ENCODE assay signal across 1 cellular context in the genomic region with DNA sequence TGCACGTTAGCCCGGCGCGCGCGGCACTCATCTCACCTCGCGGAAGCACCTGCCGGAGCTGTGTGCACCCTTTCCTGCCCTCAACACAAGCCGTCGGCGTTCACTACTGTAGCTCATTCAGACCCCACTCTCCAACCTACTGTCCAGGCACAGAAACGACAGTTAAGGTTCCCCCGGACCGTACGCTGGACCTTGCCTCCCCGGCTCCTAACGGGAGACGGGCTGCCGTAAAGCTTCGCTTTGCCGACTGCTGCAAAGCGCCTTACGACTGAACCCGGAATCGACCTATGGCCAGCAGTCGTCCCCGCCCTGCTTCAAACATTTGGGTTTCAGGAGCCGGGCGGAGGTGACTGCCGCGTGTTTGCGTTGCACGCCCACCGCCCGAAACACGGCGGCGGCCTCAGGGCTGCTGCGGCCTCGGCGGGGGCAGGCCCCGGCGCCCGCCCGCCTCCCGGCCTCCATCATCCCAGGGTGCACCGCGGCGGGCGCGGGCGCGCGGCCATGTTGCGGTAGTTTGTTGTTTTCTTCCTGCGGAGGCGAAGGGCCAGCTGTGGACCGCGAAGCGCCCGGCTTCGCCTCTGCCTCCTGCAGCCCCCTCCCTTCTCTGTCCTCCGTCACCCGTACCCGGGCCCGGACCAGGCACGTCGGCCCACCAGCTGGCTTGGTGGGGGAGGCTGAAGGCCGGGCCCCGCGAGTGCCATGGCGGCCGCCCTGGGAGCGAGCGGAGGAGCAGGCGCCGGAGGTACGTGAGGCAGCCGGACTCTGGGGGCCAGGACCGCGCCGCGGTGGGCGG.
TF ChIP-seq lines count a peak whose summit lies in the region.

A gene with protein sequence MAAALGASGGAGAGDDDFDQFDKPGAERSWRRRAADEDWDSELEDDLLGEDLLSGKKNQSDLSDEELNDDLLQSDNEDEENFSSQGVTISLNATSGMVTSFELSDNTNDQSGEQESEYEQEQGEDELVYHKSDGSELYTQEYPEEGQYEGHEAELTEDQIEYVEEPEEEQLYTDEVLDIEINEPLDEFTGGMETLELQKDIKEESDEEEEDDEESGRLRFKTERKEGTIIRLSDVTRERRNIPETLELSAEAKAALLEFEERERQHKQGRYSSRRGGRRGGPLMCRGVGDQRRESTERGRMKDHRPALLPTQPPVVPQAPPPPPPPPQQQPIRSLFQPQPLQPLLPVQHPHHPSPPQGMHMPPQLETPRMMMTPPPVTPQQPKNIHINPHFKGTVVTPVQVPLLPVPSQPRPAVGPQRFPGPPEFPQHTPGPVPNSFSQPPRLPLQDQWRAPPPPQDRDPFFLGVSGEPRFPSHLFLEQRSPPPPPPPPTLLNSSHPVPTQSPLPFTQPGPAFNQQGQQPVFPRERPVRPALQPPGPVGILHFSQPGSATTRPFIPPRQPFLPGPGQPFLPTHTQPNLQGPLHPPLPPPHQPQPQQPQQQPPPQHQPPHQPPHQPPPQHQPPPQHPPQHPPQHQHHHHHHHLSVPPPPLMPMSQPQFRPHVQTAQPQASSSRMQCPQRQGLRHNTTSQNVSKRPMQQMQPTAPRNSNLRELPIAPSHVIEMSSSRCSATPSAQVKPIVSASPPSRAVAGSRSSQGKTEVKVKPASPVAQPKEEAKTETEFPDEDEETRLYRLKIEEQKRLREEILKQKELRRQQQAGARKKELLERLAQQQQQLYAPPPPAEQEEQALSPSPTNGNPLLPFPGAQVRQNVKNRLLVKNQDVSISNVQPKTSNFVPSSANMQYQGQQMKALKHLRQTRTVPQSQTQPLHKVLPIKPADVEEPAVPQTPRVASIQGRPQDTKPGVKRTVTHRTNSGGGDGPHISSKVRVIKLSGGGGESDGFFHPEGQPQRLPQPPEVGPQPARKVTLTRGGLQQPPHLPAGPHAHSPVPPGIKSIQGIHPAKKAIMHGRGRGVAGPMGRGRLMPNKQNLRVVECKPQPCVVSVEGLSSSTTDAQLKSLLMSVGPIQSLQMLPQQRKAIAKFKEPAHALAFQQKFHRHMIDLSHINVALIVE (plus strand): TSS at position 484 of the 793 bp plus-strand sequence. CDS start 216 bp downstream, at position 700.

TF ChIP-seq in K562, 482 proteins besides CTCF, POLR2A, EP300 and RAD21 (continued from another document and continues in another):
- no peak for TF ChIP-seq BRF1 (IDR thresholded peaks at IDR 0.05; ENCODE audit: borderline replicate concordance, extremely low read depth, insufficient read length)
- peak; percentile 95 for TF ChIP-seq PCBP1 (IDR thresholded peaks at IDR 0.05; ENCODE audit: low read depth, low read length, poor library complexity, severe bottlenecking)
- TF ChIP-seq, protein P1, sequence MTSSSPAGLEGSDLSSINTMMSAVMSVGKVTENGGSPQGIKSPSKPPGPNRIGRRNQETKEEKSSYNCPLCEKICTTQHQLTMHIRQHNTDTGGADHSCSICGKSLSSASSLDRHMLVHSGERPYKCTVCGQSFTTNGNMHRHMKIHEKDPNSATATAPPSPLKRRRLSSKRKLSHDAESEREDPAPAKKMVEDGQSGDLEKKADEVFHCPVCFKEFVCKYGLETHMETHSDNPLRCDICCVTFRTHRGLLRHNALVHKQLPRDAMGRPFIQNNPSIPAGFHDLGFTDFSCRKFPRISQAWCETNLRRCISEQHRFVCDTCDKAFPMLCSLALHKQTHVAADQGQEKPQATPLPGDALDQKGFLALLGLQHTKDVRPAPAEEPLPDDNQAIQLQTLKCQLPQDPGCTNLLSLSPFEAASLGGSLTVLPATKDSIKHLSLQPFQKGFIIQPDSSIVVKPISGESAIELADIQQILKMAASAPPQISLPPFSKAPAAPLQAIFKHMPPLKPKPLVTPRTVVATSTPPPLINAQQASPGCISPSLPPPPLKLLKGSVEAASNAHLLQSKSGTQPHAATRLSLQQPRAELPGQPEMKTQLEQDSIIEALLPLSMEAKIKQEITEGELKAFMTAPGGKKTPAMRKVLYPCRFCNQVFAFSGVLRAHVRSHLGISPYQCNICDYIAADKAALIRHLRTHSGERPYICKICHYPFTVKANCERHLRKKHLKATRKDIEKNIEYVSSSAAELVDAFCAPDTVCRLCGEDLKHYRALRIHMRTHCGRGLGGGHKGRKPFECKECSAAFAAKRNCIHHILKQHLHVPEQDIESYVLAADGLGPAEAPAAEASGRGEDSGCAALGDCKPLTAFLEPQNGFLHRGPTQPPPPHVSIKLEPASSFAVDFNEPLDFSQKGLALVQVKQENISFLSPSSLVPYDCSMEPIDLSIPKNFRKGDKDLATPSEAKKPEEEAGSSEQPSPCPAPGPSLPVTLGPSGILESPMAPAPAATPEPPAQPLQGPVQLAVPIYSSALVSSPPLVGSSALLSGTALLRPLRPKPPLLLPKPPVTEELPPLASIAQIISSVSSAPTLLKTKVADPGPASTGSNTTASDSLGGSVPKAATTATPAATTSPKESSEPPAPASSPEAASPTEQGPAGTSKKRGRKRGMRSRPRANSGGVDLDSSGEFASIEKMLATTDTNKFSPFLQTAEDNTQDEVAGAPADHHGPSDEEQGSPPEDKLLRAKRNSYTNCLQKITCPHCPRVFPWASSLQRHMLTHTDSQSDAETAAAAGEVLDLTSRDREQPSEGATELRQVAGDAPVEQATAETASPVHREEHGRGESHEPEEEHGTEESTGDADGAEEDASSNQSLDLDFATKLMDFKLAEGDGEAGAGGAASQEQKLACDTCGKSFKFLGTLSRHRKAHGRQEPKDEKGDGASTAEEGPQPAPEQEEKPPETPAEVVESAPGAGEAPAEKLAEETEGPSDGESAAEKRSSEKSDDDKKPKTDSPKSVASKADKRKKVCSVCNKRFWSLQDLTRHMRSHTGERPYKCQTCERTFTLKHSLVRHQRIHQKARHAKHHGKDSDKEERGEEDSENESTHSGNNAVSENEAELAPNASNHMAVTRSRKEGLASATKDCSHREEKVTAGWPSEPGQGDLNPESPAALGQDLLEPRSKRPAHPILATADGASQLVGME (CRISPR knock-in tag; IDR thresholded peaks at IDR 0.05), result no peak; the same call in 1 of the 2 replicates
- TF ChIP-seq ETV5 (CRISPR knock-in tag; IDR thresholded peaks at IDR 0.05; ENCODE audit: low read depth), result peak; percentile 63
- peak; percentile 74 for TF ChIP-seq ZNF143 (CRISPR knock-in tag; IDR thresholded peaks at IDR 0.05)
- TF ChIP-seq TBP (optimal IDR thresholded peaks at IDR 0.05; ENCODE audit: low read depth, low read length), result peak; percentile 89
- no peak for TF ChIP-seq ARID3A (IDR thresholded peaks at IDR 0.05; ENCODE audit: borderline replicate concordance, low read depth, low read length)
- no peak for TF ChIP-seq ZNF589 (CRISPR knock-in tag; IDR thresholded peaks at IDR 0.05; ENCODE audit: low read depth)
- TF ChIP-seq ZNF280B (CRISPR knock-in tag; IDR thresholded peaks at IDR 0.05), result no peak
- TF ChIP-seq ZNF668 (CRISPR knock-in tag; IDR thresholded peaks at IDR 0.05), result no peak
- no peak; the same call in 1 of the 2 replicates for TF ChIP-seq CAMTA2 (CRISPR knock-in tag; conservative IDR thresholded peaks at IDR 0.05)
- TF ChIP-seq ZNF511 (CRISPR knock-in tag; IDR thresholded peaks at IDR 0.05), result peak; percentile 93; the same call in 1 of the 2 replicates
- TF ChIP-seq, protein P2, sequence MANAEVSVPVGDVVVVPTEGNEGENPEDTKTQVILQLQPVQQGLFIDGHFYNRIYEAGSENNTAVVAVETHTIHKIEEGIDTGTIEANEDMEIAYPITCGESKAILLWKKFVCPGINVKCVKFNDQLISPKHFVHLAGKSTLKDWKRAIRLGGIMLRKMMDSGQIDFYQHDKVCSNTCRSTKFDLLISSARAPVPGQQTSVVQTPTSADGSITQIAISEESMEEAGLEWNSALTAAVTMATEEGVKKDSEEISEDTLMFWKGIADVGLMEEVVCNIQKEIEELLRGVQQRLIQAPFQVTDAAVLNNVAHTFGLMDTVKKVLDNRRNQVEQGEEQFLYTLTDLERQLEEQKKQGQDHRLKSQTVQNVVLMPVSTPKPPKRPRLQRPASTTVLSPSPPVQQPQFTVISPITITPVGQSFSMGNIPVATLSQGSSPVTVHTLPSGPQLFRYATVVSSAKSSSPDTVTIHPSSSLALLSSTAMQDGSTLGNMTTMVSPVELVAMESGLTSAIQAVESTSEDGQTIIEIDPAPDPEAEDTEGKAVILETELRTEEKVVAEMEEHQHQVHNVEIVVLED (CRISPR knock-in tag; IDR thresholded peaks at IDR 0.05), result no peak; the same call in 1 of the 2 replicates
- no peak for TF ChIP-seq CBX2 (IDR thresholded peaks at IDR 0.05; ENCODE audit: insufficient read depth, low read length, poor library complexity, severe bottlenecking)
- TF ChIP-seq TRIM25 (IDR thresholded peaks at IDR 0.05; ENCODE audit: borderline replicate concordance), result no peak
- peak; percentile 16 for TF ChIP-seq ZBTB9 (CRISPR knock-in tag; IDR thresholded peaks at IDR 0.05)
- peak in 1 of 2 experiments; percentile 12; a peak in 1 of 4 replicates for TF ChIP-seq RCOR1 (IDR thresholded peaks at IDR 0.05; ENCODE audit: borderline replicate concordance in 1 of 2, low read depth in 2 of 2, low read length in 2 of 2)
- TF ChIP-seq SOX6 (IDR thresholded peaks at IDR 0.05), result peak; percentile 67; the same call in 1 of the 2 replicates
- TF ChIP-seq SMARCE1 (IDR thresholded peaks at IDR 0.05), result no peak
- TF ChIP-seq KLF13 (tag; IDR thresholded peaks at IDR 0.05; ENCODE audit: borderline replicate concordance, low read depth), result peak; percentile 56; the same call in 1 of the 2 replicates
- peak in 1 of 3 experiments; percentile 52; a peak in 1 of 6 replicates for TF ChIP-seq ZBTB11 (CRISPR knock-in tag; IDR thresholded peaks at IDR 0.05)
- peak; percentile 98; the same call in 1 of the 2 replicates for TF ChIP-seq RBM34 (IDR thresholded peaks at IDR 0.05; ENCODE audit: borderline replicate concordance, insufficient read depth, low read length)
